Comparison of ENCODE assay signal across 19 cellular contexts in genomic region chr7:157016024-157016351, GRCh38. TPM values are rescaled to one million over a fixed set of nuclear protein-coding genes. Genes with fewer than 3 reads are reported as not detected.
DNase-seq lines count a peak whose midpoint lies in the region; ATAC-seq and TF ChIP-seq lines count a peak whose summit lies in the region.
"Had no signal": no experiment of that assay in that cellular context is flagged by ENCODE, and none has a peak within 500 bp of the region (broad histone marks: within the 10 kb centered on the region; RNA-seq: fewer than 3 reads in every experiment).

No MANE protein-coding gene starts in this region.

- DNase-seq in chondrocyte (ENCODE audit: low spot score) (peak; percentile 35), ecto neural progenitor cell (ENCODE audit: low spot score) (no peak), hypothalamus (lab: John Stamatoyannopoulos, UW) (no peak), RKO (ENCODE audit: low spot score) (no peak), KG1 (lab: John Stamatoyannopoulos, UW) (no peak)
- DNase-seq: activated CD4-positive, CD25-positive, alpha-beta regulatory T cell treated with anti-CD3 and anti-CD28 coated beads, Interleukin-2, amount 50 U/mL, for 72 hours; activated T-cell treated with anti-CD3 and anti-CD28 coated beads for 4 hours; central memory CD4-positive, alpha-beta T cell; NCI-H446 treated with DMSO at 0.1 percent for 48 hours; stomach; T-cell had no signal

- no peaks in the 10 kb centered on the region for H3K9me3 Mint-ChIP-seq in chondrocyte (ENCODE audit: low read depth)
- H3K9me3 Mint-ChIP-seq: T-cell had no signal

- no peak overlapping the region for H3K4me3 Mint-ChIP-seq in chondrocyte (ENCODE audit: unreplicated experiment)
- H3K4me3 Mint-ChIP-seq: T-cell had no signal

- ATAC-seq in GM18870 (IDR thresholded peaks at IDR 0.05; ENCODE audit: unreplicated experiment), result peak; percentile 11
- peak; percentile 6 for ATAC-seq in GM21381 (IDR thresholded peaks at IDR 0.05; ENCODE audit: unreplicated experiment)
- ATAC-seq in HG03159 (IDR thresholded peaks at IDR 0.05; ENCODE audit: unreplicated experiment), result peak; percentile 4
- ATAC-seq: gastroesophageal sphincter, Panc1, T-cell had no signal

- no peaks in the 10 kb centered on the region for H3K36me3 Mint-ChIP-seq in chondrocyte (ENCODE audit: low read depth)
- H3K36me3 Mint-ChIP-seq: T-cell had no signal

- H3K4me1 Mint-ChIP-seq in chondrocyte (ENCODE audit: low read depth), result peaks cover 8% of the 10 kb centered on the region

- peaks cover 78% of the 10 kb centered on the region for H3K27me3 Mint-ChIP-seq in chondrocyte (ENCODE audit: low read depth)

- no peak overlapping the region for H3K27ac Mint-ChIP-seq in chondrocyte (ENCODE audit: unreplicated experiment)
- H3K27ac Mint-ChIP-seq: T-cell had no signal

- no peak for TF ChIP-seq CTCF in chondrocyte (IDR thresholded peaks at IDR 0.05)

RNA-seq across cellular contexts. Expression of gene MNX1, which starts 5.5 kb away (rescaled TPM):
- total RNA-seq in chondrocyte, result not detected in 3 replicates
- total RNA-seq: endothelial cell of umbilical vein, gastroesophageal sphincter, mesenteric fat pad, skeletal muscle tissue had no signal
